ENCODE assay signal across 4 cellular contexts in genomic region chr11:70180906-70181305, GRCh38.
"Had no signal": no experiment of that assay in that cellular context is flagged by ENCODE, and none has a peak within 500 bp of the region (broad histone marks: within the 10 kb centered on the region; RNA-seq: fewer than 3 reads in every experiment).

No MANE protein-coding gene starts in this region.

- H3K4me1 Mint-ChIP-seq: IgD-negative memory B cell had no signal

- DNase-seq: HCEC 1CT had no signal

- H2AFZ ChIP-seq: GM23338 had no signal

- H3K36me3 Mint-ChIP-seq: IgD-negative memory B cell had no signal

- H3K27ac Mint-ChIP-seq: GM23338, IgD-negative memory B cell had no signal

- H3K4me3 Mint-ChIP-seq: GM23338, H9, IgD-negative memory B cell had no signal

- H3K4me2 ChIP-seq: GM23338 had no signal

- H3K4me3 ChIP-seq: GM23338 had no signal

- H3K9me3 Mint-ChIP-seq: GM23338, H9 had no signal
